1 cellular context compared by ENCODE assay signal in the genomic region with DNA sequence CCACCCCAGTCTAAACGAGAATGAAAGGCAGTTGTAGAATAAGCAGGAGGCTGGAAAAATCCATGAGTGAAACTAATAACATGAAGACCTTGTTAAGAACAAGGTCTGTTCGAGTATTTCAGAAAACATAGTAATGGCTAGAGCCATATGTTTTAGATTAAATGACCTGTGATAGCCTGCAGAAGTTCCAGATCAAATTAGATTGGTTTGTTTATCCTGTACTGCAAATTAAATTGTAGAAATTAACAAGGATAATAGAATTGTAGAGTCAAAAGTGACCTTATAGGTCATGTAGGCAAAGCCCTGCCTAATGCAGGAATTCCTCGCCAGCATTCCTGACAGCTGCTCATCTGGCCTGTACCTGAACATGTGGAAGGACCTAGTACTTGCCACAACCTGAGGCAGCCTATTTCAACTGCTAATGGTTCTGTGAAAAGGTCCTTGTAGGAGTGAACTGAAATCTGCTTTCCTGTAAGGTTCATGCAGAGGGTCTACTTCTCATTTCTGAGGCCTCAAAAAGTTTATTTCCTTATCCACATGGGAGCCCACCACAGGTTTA.
TF ChIP-seq lines count a peak whose summit lies in the region.

No MANE protein-coding gene starts in this region.

TF ChIP-seq in SK-N-SH, 30 proteins besides CTCF, POLR2A, EP300 and RAD21:
- TF ChIP-seq TCF12 (IDR thresholded peaks at IDR 0.05) (peak; percentile 75), FOXM1 (IDR thresholded peaks at IDR 0.05; ENCODE audit: low read depth) (no peak), FOXJ3 (CRISPR knock-in tag; IDR thresholded peaks at IDR 0.05) (peak; percentile 72; the same call in 1 of the 2 replicates), TEAD4 (IDR thresholded peaks at IDR 0.05; ENCODE audit: borderline replicate concordance, insufficient read depth) (peak; percentile 45; the same call in 1 of the 2 replicates), GATA2 (CRISPR knock-in tag; IDR thresholded peaks at IDR 0.05) (peak; percentile 71), CHD2 (IDR thresholded peaks at IDR 0.05; ENCODE audit: low read length, partially characterized antibody) (peak; percentile 74), SMC3 (IDR thresholded peaks at IDR 0.05; ENCODE audit: low read depth, low read length) (no peak), RCOR1 (IDR thresholded peaks at IDR 0.05; ENCODE audit: low read length) (peak; percentile 100), SIN3A (IDR thresholded peaks at IDR 0.05; ENCODE audit: borderline replicate concordance, low read depth, low read length) (no peak), POLR2AphosphoS5 (IDR thresholded peaks at IDR 0.05; ENCODE audit: low read depth, low read length) (no peak), YY1 (IDR thresholded peaks at IDR 0.05; ENCODE audit: low read depth) (no peak), MEF2A (IDR thresholded peaks at IDR 0.05; ENCODE audit: borderline replicate concordance, low read depth) (no peak), MXI1 (IDR thresholded peaks at IDR 0.05; ENCODE audit: low read depth, low read length) (peak; percentile 35; the same call in 1 of the 2 replicates)
- TF ChIP-seq, protein P1, sequence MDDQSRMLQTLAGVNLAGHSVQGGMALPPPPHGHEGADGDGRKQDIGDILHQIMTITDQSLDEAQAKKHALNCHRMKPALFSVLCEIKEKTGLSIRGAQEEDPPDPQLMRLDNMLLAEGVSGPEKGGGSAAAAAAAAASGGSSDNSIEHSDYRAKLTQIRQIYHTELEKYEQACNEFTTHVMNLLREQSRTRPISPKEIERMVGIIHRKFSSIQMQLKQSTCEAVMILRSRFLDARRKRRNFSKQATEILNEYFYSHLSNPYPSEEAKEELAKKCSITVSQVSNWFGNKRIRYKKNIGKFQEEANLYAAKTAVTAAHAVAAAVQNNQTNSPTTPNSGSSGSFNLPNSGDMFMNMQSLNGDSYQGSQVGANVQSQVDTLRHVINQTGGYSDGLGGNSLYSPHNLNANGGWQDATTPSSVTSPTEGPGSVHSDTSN (IDR thresholded peaks at IDR 0.05): no peak
